Comparison of ENCODE assay signal across 9 cellular contexts in genomic region chr17:50550661-50551432, GRCh38. TPM values are rescaled to one million over a fixed set of nuclear protein-coding genes. Genes with fewer than 3 reads are reported as not detected.
A peak's percentile ranks its signal among the peaks of the same experiment; 100 is the strongest.
DNase-seq lines count a peak whose midpoint lies in the region; ATAC-seq, FAIRE-seq and TF ChIP-seq lines count a peak whose summit lies in the region.
"Had no signal": no experiment of that assay in that cellular context is flagged by ENCODE, and none has a peak within 500 bp of the region (broad histone marks: within the 10 kb centered on the region; RNA-seq: fewer than 3 reads in every experiment).

No MANE protein-coding gene starts in this region.

- no peak overlapping the region for H3K9ac ChIP-seq in GM12878 (ENCODE audit: control insufficient read depth, insufficient read depth, low read length)
- H3K9ac ChIP-seq: BLaER1 treated with 17β-estradiol and CSF1 and Interleukin-3, amounts not matched to agents 10 nM and 100 nM had no signal

- no peaks in the 10 kb centered on the region for H3K36me3 Mint-ChIP-seq in activated T-helper 1 cell treated with anti-CD3 and anti-CD28 coated beads, Interleukin-12 subunit alpha, Interleukin-12 subunit beta, Interleukin-2, Interleukin-4 antibody, amounts not matched to agents 30 ng/mL and 10 ng/mL and 1 ng/mL, durations not matched to agents 14 hours and 24 hours and 36 hours (ENCODE audit: low read depth)

- intact Hi-C loops in GM12878 (cut with micrococcal nuclease; ENCODE audit: unreplicated experiment): no loop called here
- intact Hi-C loops in activated T-helper 1 cell treated with anti-CD3 and anti-CD28 coated beads, Interleukin-12 subunit alpha, Interleukin-12 subunit beta, Interleukin-2, Interleukin-4 antibody, amounts not matched to agents 30 ng/mL and 10 ng/mL and 1 ng/mL, durations not matched to agents 14 hours and 24 hours and 36 hours (cut with micrococcal nuclease): no loop called here

- no peaks in the 10 kb centered on the region; the same call in 1 of the 2 replicates for H3K4me1 ChIP-seq in GM12878 (ENCODE audit: control insufficient read depth, insufficient read depth, low read length)

- peak; percentile 18; the same call in 1 of the 3 replicates for ATAC-seq in GM12878

- in situ Hi-C loops in GM12878 (cut with MboI): no loop called here

- BruUV-seq in GM12878 (replicated peaks; lab: Mats Ljungman, UMichigan): no TSS peak

- POLR2A ChIA-PET in GM12878 (lab: Charles Lee): interaction anchor here (0.5 to 1.7 kb wide), 2 partner anchors 9 to 44 kb away, joined by 3 to 4 read pairs; no protein-coding TSS in a partner anchor

- H2AFZ ChIP-seq in GM12878 (ENCODE audit: control insufficient read depth, low read depth, low read length): no peak overlapping the region

- peaks cover 2% of the 10 kb centered on the region for H3K27me3 Mint-ChIP-seq in activated T-helper 1 cell treated with anti-CD3 and anti-CD28 coated beads, Interleukin-12 subunit alpha, Interleukin-12 subunit beta, Interleukin-2, Interleukin-4 antibody, amounts not matched to agents 30 ng/mL and 10 ng/mL and 1 ng/mL, durations not matched to agents 14 hours and 24 hours and 36 hours (ENCODE audit: insufficient read depth)

- no peak overlapping the region for H3K27ac Mint-ChIP-seq in activated T-helper 1 cell treated with anti-CD3 and anti-CD28 coated beads, Interleukin-12 subunit alpha, Interleukin-12 subunit beta, Interleukin-2, Interleukin-4 antibody, amounts not matched to agents 30 ng/mL and 10 ng/mL and 1 ng/mL, durations not matched to agents 14 hours and 24 hours and 36 hours

- RAD21 ChIA-PET in GM12878 (lab: Charles Lee; ENCODE audit: unreplicated experiment): interaction anchor here (1.0 to 2.1 kb wide), 4 partner anchors 75 to 145 kb away, joined by 3 to 11 read pairs (median 5); no protein-coding TSS in a partner anchor

- no peaks in the 10 kb centered on the region; a peak in 1 of 4 replicates for H3K36me3 ChIP-seq in GM12878 (ENCODE audit: control insufficient read depth in 2 of 2, insufficient read depth in 2 of 2, low read length in 1 of 2)
- H3K36me3 ChIP-seq: BLaER1 treated with 17β-estradiol and CSF1 and Interleukin-3, amounts not matched to agents 10 nM and 100 nM had no signal

- H3K4me2 ChIP-seq in GM12878 (ENCODE audit: control insufficient read depth, insufficient read depth): no peak overlapping the region
- H3K4me2 ChIP-seq: BLaER1 treated with 17β-estradiol and CSF1 and Interleukin-3, amounts not matched to agents 10 nM and 100 nM had no signal

- TF ChIP-seq EP300 in GM12878 (IDR thresholded peaks at IDR 0.05; ENCODE audit: borderline replicate concordance in 1 of 2, control insufficient read depth in 1 of 2, low read depth in 2 of 2, low read length in 2 of 2): no peak

- SMC1A ChIA-PET in GM12878 (lab: Charles Lee; ENCODE audit: uncharacterized antibody, unreplicated experiment): interaction anchor here (1.1 to 2.1 kb wide), 5 partner anchors 9 to 214 kb away, joined by 3 to 11 read pairs (median 3); no protein-coding TSS in a partner anchor

- TF ChIP-seq RAD21 in GM12878 (IDR thresholded peaks at IDR 0.05; ENCODE audit: insufficient read depth, low read depth, low read length): peak; percentile 40; the same call in 1 of the 2 replicates

- peaks cover 9% of the 10 kb centered on the region for H3K4me1 Mint-ChIP-seq in activated T-helper 1 cell treated with anti-CD3 and anti-CD28 coated beads, Interleukin-12 subunit alpha, Interleukin-12 subunit beta, Interleukin-2, Interleukin-4 antibody, amounts not matched to agents 30 ng/mL and 10 ng/mL and 1 ng/mL, durations not matched to agents 14 hours and 24 hours and 36 hours (ENCODE audit: low read depth)

- no peak overlapping the region for H3K4me3 Mint-ChIP-seq in activated T-helper 1 cell treated with anti-CD3 and anti-CD28 coated beads, Interleukin-12 subunit alpha, Interleukin-12 subunit beta, Interleukin-2, Interleukin-4 antibody, amounts not matched to agents 30 ng/mL and 10 ng/mL and 1 ng/mL, durations not matched to agents 14 hours and 24 hours and 36 hours

- peaks cover 3% of the 10 kb centered on the region for H3K79me2 ChIP-seq in GM12878 (ENCODE audit: control insufficient read depth, insufficient read depth, low read length)

- CTCF ChIA-PET in GM12878 (lab: Yijun Ruan, JAX): interaction anchor here (0.6 to 3.8 kb wide), 10 partner anchors 9 to 278 kb away, joined by 3 to 18 read pairs (median 4); no protein-coding TSS in a partner anchor

- H3K27me3 ChIP-seq in GM12878 (replicated peaks in 1 of 2; ENCODE audit: control insufficient read depth in 2 of 2, insufficient read depth in 2 of 2, low read length in 1 of 2): no peaks in the 10 kb centered on the region

- FAIRE-seq in GM12878 (lab: Jason Lieb, UNC): no peak

- DNase-seq in NCI-H1417 (lab: John Stamatoyannopoulos, UW): peak; percentile 28 to 81 (median 63)
- no peak for DNase-seq in NCI-H1417 treated with DMSO at 0.1 percent for 48 hours (lab: John Stamatoyannopoulos, UW)
- DNase-seq in NCI-H2227 (lab: John Stamatoyannopoulos, UW; ENCODE audit: unreplicated experiment): peak; percentile 91
- no peak for DNase-seq in GM12878 (ENCODE audit: low read depth, low spot score)
- DNase-seq in inferior parietal cortex (ENCODE audit: extremely low spot score): peak; percentile 83
- peak; percentile 5 to 87 (median 64) for DNase-seq in substantia nigra (lab: John Stamatoyannopoulos, UW)
- DNase-seq in activated T-helper 1 cell treated with anti-CD3 and anti-CD28 coated beads, Interleukin-12 subunit alpha, Interleukin-12 subunit beta, Interleukin-2, Interleukin-4 antibody, amounts not matched to agents 30 ng/mL and 10 ng/mL and 1 ng/mL, durations not matched to agents 14 hours and 24 hours and 36 hours (ENCODE audit: low spot score): no peak
- no peak for DNase-seq in activated CD4-positive, alpha-beta T cell treated with anti-CD3 and anti-CD28 coated beads, Interleukin-2, amount 50 U/mL, for 4 hours

- H3K4me3 ChIP-seq in GM12878: no peak overlapping the region
- H3K4me3 ChIP-seq: BLaER1 treated with 17β-estradiol and CSF1 and Interleukin-3, amounts not matched to agents 10 nM and 100 nM had no signal

- TF ChIP-seq POLR2A in GM12878 (IDR thresholded peaks at IDR 0.05; ENCODE audit: low read depth, low read length): no peak

- no peak overlapping the region for H3K27ac ChIP-seq in GM12878 (ENCODE audit: control insufficient read depth, insufficient read depth)
- H3K27ac ChIP-seq in substantia nigra (ENCODE audit: low read depth, low read length, poor library complexity, severe bottlenecking): no peak overlapping the region
- H3K27ac ChIP-seq: BLaER1 treated with 17β-estradiol and CSF1 and Interleukin-3, amounts not matched to agents 10 nM and 100 nM had no signal

- no peaks in the 10 kb centered on the region for H4K20me1 ChIP-seq in GM12878 (ENCODE audit: control insufficient read depth, insufficient read depth)

- WGBS in GM12878 (ENCODE audit: insufficient coverage, insufficient replicate concordance, low lambda C conversion rate, missing lambda C conversion rate): 90% methylated on average over 32 of the region's 32 CpGs

- H3K9me3 ChIP-seq in GM12878 (replicated peaks; ENCODE audit: control insufficient read depth, insufficient read depth, low read length): no peaks in the 10 kb centered on the region
- H3K9me3 ChIP-seq: BLaER1 treated with 17β-estradiol and CSF1 and Interleukin-3, amounts not matched to agents 10 nM and 100 nM had no signal

- no peaks in the 10 kb centered on the region for H3K9me3 Mint-ChIP-seq in activated T-helper 1 cell treated with anti-CD3 and anti-CD28 coated beads, Interleukin-12 subunit alpha, Interleukin-12 subunit beta, Interleukin-2, Interleukin-4 antibody, amounts not matched to agents 30 ng/mL and 10 ng/mL and 1 ng/mL, durations not matched to agents 14 hours and 24 hours and 36 hours

- peak; percentile 30 to 54 (median 45); a peak in 5 of 6 replicates for TF ChIP-seq CTCF in GM12878 (IDR thresholded peaks at IDR 0.05 in 2 of 3, conservative IDR thresholded peaks at IDR 0.05 in 1 of 3; ENCODE audit: control insufficient read depth in 2 of 3, extremely low read depth in 1 of 3, insufficient read depth in 1 of 3, low read depth in 3 of 3, low read length in 3 of 3)

RNA-seq across cellular contexts. Expression of gene SPATA20, which starts 3.9 kb away (rescaled TPM):
- 91.7 and 104 TPM in 2 replicates for total RNA-seq in GM12878 (2013; cell fraction: nucleolus; rRNA removed)
- 41.7 and 45.3 TPM in 2 replicates for total RNA-seq in GM12878 (2014; rRNA removed)
- 18.9 and 21.0 TPM in 2 replicates for total RNA-seq in GM12878 (2014; rRNA removed; fragmentation: Illumina TruSeq; extraction: Trizol)
- 39.9 and 40.4 TPM in 2 replicates for total RNA-seq in GM12878 (2021)
- 13.9 TPM for polyA plus RNA-seq in GM12878 (2011; ENCODE audit: low read depth)
- polyA plus RNA-seq in GM12878 (2011; rRNA removed): 12.1 and 23.1 TPM in 2 replicates
- polyA plus RNA-seq in GM12878 (2011; cell fraction: cytosol; rRNA removed): 32.8 and 42.3 TPM in 2 replicates
- 218 and 263 TPM in 2 replicates for polyA plus RNA-seq in GM12878 (2011; cell fraction: nucleus; rRNA removed)
- 31.9 and 38.6 TPM in 2 replicates for polyA plus RNA-seq in GM12878 (2012)
- 8.7 and 17.3 TPM in 2 replicates for polyA plus RNA-seq in GM12878 (2014; fragmentation: Illumina TruSeq; extraction: Trizol)
- polyA plus RNA-seq in GM12878 (2014; fragmentation: Nextera tagmentation; extraction: Ambion mirVana): 1 to 10 TPM; 2.1 to 3.9 TPM
- 54.8 and 69.8 TPM in 2 replicates for polyA plus RNA-seq in GM12878 (2014; rRNA removed)
- polyA plus RNA-seq in GM12878 (2016; fragmentation: Nextera tagmentation; extraction: Ambion mirVana): 10 to 100 TPM; 30.1 to 30.8 TPM
- polyA minus RNA-seq in GM12878 (2011; rRNA and poly(A)+ RNA removed): 16.5 and 32.9 TPM in 2 replicates
- polyA minus RNA-seq in GM12878 (2011; cell fraction: cytosol; rRNA and poly(A)+ RNA removed): 9.1 and 11.6 TPM in 2 replicates
- 52.7 and 79.3 TPM in 2 replicates for polyA minus RNA-seq in GM12878 (2011; cell fraction: nucleus; rRNA and poly(A)+ RNA removed)
- 20.5 and 22.5 TPM in 2 replicates for total RNA-seq in activated T-helper 1 cell treated with anti-CD3 and anti-CD28 coated beads, Interleukin-12 subunit alpha, Interleukin-12 subunit beta, Interleukin-2, Interleukin-4 antibody, amounts not matched to agents 30 ng/mL and 10 ng/mL and 1 ng/mL, durations not matched to agents 14 hours and 24 hours and 36 hours

RNA-seq across cellular contexts. Expression of gene CACNA1G, which starts 9.7 kb away (rescaled TPM):
- total RNA-seq in GM12878 (2013; cell fraction: nucleolus; rRNA removed): 0.61 and 0.81 TPM in 2 replicates
- total RNA-seq in GM12878 (2014; rRNA removed): not detected in 2 replicates
- total RNA-seq in GM12878 (2014; rRNA removed; fragmentation: Illumina TruSeq; extraction: Trizol): not detected in 2 replicates
- 0.03 TPM in 1 of 2 replicates, not detected in the other for total RNA-seq in GM12878 (2021)
- polyA plus RNA-seq in GM12878 (2011; ENCODE audit: low read depth): not detected
- polyA plus RNA-seq in GM12878 (2011; rRNA removed): 0.03 and 0.15 TPM in 2 replicates
- polyA plus RNA-seq in GM12878 (2011; cell fraction: cytosol; rRNA removed): 0.03 and 0.18 TPM in 2 replicates
- polyA plus RNA-seq in GM12878 (2011; cell fraction: nucleus; rRNA removed): 0.20 and 0.31 TPM in 2 replicates
- 0.03 and 0.04 TPM in 2 replicates for polyA plus RNA-seq in GM12878 (2012)
- polyA plus RNA-seq in GM12878 (2014; fragmentation: Illumina TruSeq; extraction: Trizol): not detected in 2 replicates
- polyA plus RNA-seq in GM12878 (2014; fragmentation: Nextera tagmentation; extraction: Ambion mirVana): not detected
- polyA plus RNA-seq in GM12878 (2014; rRNA removed): not detected in 2 replicates
- polyA plus RNA-seq in GM12878 (2016; fragmentation: Nextera tagmentation; extraction: Ambion mirVana): not detected
- polyA minus RNA-seq in GM12878 (2011; rRNA and poly(A)+ RNA removed): 0.07 and 0.21 TPM in 2 replicates
- not detected in 2 replicates for polyA minus RNA-seq in GM12878 (2011; cell fraction: cytosol; rRNA and poly(A)+ RNA removed)
- polyA minus RNA-seq in GM12878 (2011; cell fraction: nucleus; rRNA and poly(A)+ RNA removed): 0.19 and 0.36 TPM in 2 replicates
- total RNA-seq in activated T-helper 1 cell treated with anti-CD3 and anti-CD28 coated beads, Interleukin-12 subunit alpha, Interleukin-12 subunit beta, Interleukin-2, Interleukin-4 antibody, amounts not matched to agents 30 ng/mL and 10 ng/mL and 1 ng/mL, durations not matched to agents 14 hours and 24 hours and 36 hours: 0.05 and 0.07 TPM in 2 replicates

RNA-seq across cellular contexts. Expression of gene EPN3, which starts 18.3 kb away (rescaled TPM):
- total RNA-seq in GM12878 (2013; cell fraction: nucleolus; rRNA removed): not detected in 2 replicates
- total RNA-seq in GM12878 (2014; rRNA removed): not detected in 2 replicates
- total RNA-seq in GM12878 (2014; rRNA removed; fragmentation: Illumina TruSeq; extraction: Trizol): not detected in 2 replicates
- total RNA-seq in GM12878 (2021): not detected in 2 replicates
- polyA plus RNA-seq in GM12878 (2011; ENCODE audit: low read depth): not detected
- not detected in 2 replicates for polyA plus RNA-seq in GM12878 (2011; rRNA removed)
- not detected in 2 replicates for polyA plus RNA-seq in GM12878 (2011; cell fraction: cytosol; rRNA removed)
- polyA plus RNA-seq in GM12878 (2011; cell fraction: nucleus; rRNA removed): not detected in 2 replicates
- polyA plus RNA-seq in GM12878 (2012): 0.08 and 0.09 TPM in 2 replicates
- polyA plus RNA-seq in GM12878 (2014; fragmentation: Illumina TruSeq; extraction: Trizol): not detected in 2 replicates
- polyA plus RNA-seq in GM12878 (2014; fragmentation: Nextera tagmentation; extraction: Ambion mirVana): not detected
- polyA plus RNA-seq in GM12878 (2014; rRNA removed): not detected in 2 replicates
- under 1 TPM; 0.04 to 0.07 TPM for polyA plus RNA-seq in GM12878 (2016; fragmentation: Nextera tagmentation; extraction: Ambion mirVana)
- polyA minus RNA-seq in GM12878 (2011; rRNA and poly(A)+ RNA removed): not detected in 2 replicates
- polyA minus RNA-seq in GM12878 (2011; cell fraction: cytosol; rRNA and poly(A)+ RNA removed): not detected in 2 replicates
- polyA minus RNA-seq in GM12878 (2011; cell fraction: nucleus; rRNA and poly(A)+ RNA removed): 0.10 and 0.12 TPM in 2 replicates
- total RNA-seq in activated T-helper 1 cell treated with anti-CD3 and anti-CD28 coated beads, Interleukin-12 subunit alpha, Interleukin-12 subunit beta, Interleukin-2, Interleukin-4 antibody, amounts not matched to agents 30 ng/mL and 10 ng/mL and 1 ng/mL, durations not matched to agents 14 hours and 24 hours and 36 hours: not detected in 2 replicates

RNA-seq across cellular contexts. Expression of gene MYCBPAP, which starts 42.6 kb away (rescaled TPM):
- 3.7 TPM in 2 replicates for total RNA-seq in GM12878 (2013; cell fraction: nucleolus; rRNA removed)
- total RNA-seq in GM12878 (2014; rRNA removed): 1.9 and 2.4 TPM in 2 replicates
- total RNA-seq in GM12878 (2014; rRNA removed; fragmentation: Illumina TruSeq; extraction: Trizol): 1.0 and 1.2 TPM in 2 replicates
- total RNA-seq in GM12878 (2021): 2.4 TPM in 2 replicates
- 0.46 TPM for polyA plus RNA-seq in GM12878 (2011; ENCODE audit: low read depth)
- 0.58 and 0.92 TPM in 2 replicates for polyA plus RNA-seq in GM12878 (2011; rRNA removed)
- polyA plus RNA-seq in GM12878 (2011; cell fraction: cytosol; rRNA removed): 0.35 and 0.51 TPM in 2 replicates
- polyA plus RNA-seq in GM12878 (2011; cell fraction: nucleus; rRNA removed): 1.6 and 2.5 TPM in 2 replicates
- polyA plus RNA-seq in GM12878 (2012): 0.85 and 1.00 TPM in 2 replicates
- polyA plus RNA-seq in GM12878 (2014; fragmentation: Illumina TruSeq; extraction: Trizol): 1.3 and 2.8 TPM in 2 replicates
- polyA plus RNA-seq in GM12878 (2014; fragmentation: Nextera tagmentation; extraction: Ambion mirVana): under 1 TPM; 0.23 to 0.27 TPM
- 2.3 and 2.7 TPM in 2 replicates for polyA plus RNA-seq in GM12878 (2014; rRNA removed)
- polyA plus RNA-seq in GM12878 (2016; fragmentation: Nextera tagmentation; extraction: Ambion mirVana): 1 to 10 TPM; 1.7 to 1.8 TPM
- polyA minus RNA-seq in GM12878 (2011; rRNA and poly(A)+ RNA removed): 0.57 and 0.66 TPM in 2 replicates
- not detected in 2 replicates for polyA minus RNA-seq in GM12878 (2011; cell fraction: cytosol; rRNA and poly(A)+ RNA removed)
- polyA minus RNA-seq in GM12878 (2011; cell fraction: nucleus; rRNA and poly(A)+ RNA removed): 1.2 and 1.4 TPM in 2 replicates
- total RNA-seq in activated T-helper 1 cell treated with anti-CD3 and anti-CD28 coated beads, Interleukin-12 subunit alpha, Interleukin-12 subunit beta, Interleukin-2, Interleukin-4 antibody, amounts not matched to agents 30 ng/mL and 10 ng/mL and 1 ng/mL, durations not matched to agents 14 hours and 24 hours and 36 hours: 2.6 and 3.8 TPM in 2 replicates

Comparison
In these comparisons a context has a peak if more than half of its experiments do, and no peak if none do; other contexts are left out.
1. DNase-seq: peak in NCI-H1417 (3 of 3), NCI-H2227 (single experiment), inferior parietal cortex (single experiment) and substantia nigra (49 of 49); none in NCI-H1417 treated with DMSO at 0.1 percent for 48 hours (single experiment), GM12878 (single experiment), activated T-helper 1 cell treated with anti-CD3 and anti-CD28 coated beads, Interleukin-12 subunit alpha, Interleukin-12 subunit beta, Interleukin-2, Interleukin-4 antibody, amounts not matched to agents 30 ng/mL and 10 ng/mL and 1 ng/mL, durations not matched to agents 14 hours and 24 hours and 36 hours (single experiment) and activated CD4-positive, alpha-beta T cell treated with anti-CD3 and anti-CD28 coated beads, Interleukin-2, amount 50 U/mL, for 4 hours (0 of 2).